13 cellular contexts compared by ENCODE assay signal in genomic region chr3:13073976-13074375, GRCh38. TPM values are rescaled to one million over a fixed set of nuclear protein-coding genes. Genes with fewer than 3 reads are reported as not detected.
A peak's percentile ranks its signal among the peaks of the same experiment; 100 is the strongest.
DNase-seq lines count a peak whose midpoint lies in the region; ATAC-seq and TF ChIP-seq lines count a peak whose summit lies in the region.
"Had no signal": no experiment of that assay in that cellular context is flagged by ENCODE, and none has a peak within 500 bp of the region (broad histone marks: within the 10 kb centered on the region; RNA-seq: fewer than 3 reads in every experiment).

No MANE protein-coding gene starts in this region.

- H3K4me3 ChIP-seq in NB4 (ENCODE audit: low read depth, low read length): no peak overlapping the region
- H3K4me3 ChIP-seq in colonic mucosa: peak overlapping the region; percentile 5
- no peak overlapping the region for H3K4me3 ChIP-seq in gastrocnemius medialis
- H3K4me3 ChIP-seq: GM23248, prostate gland had no signal

- peaks cover 25% of the 10 kb centered on the region for H3K27me3 Mint-ChIP-seq in activated CD8-positive, alpha-beta memory T cell treated with anti-CD3 and anti-CD28 coated beads, Interleukin-2, amount 10 ng/mL, durations not matched to agents 7 days and 5 days

- no peaks in the 10 kb centered on the region for H3K9me3 ChIP-seq in colonic mucosa
- H3K9me3 ChIP-seq in gastrocnemius medialis: no peaks in the 10 kb centered on the region
- H3K9me3 ChIP-seq: esophagus squamous epithelium, prostate gland had no signal

- TF ChIP-seq CTCF in NB4 (IDR thresholded peaks at IDR 0.05; ENCODE audit: low read depth, low read length) (no peak), colonic mucosa (IDR thresholded peaks at IDR 0.05) (no peak), gastrocnemius medialis (IDR thresholded peaks at IDR 0.05 in 4 of 5, conservative IDR thresholded peaks at IDR 0.05 in 1 of 5) (no peak)

- no peaks in the 10 kb centered on the region for H3K9me3 Mint-ChIP-seq in activated CD8-positive, alpha-beta memory T cell treated with anti-CD3 and anti-CD28 coated beads, Interleukin-2, amount 10 ng/mL, durations not matched to agents 7 days and 5 days (ENCODE audit: low read depth)

- no peak overlapping the region for H3K27ac ChIP-seq in colonic mucosa
- no peak overlapping the region for H3K27ac ChIP-seq in gastrocnemius medialis
- H3K27ac ChIP-seq: esophagus squamous epithelium, GM23248, prostate gland had no signal

- CTCF ChIA-PET in activated CD8-positive, alpha-beta memory T cell treated with anti-CD3 and anti-CD28 coated beads, Interleukin-2, amount 10 ng/mL, durations not matched to agents 7 days and 5 days (lab: Charles Lee): interaction anchor here (0.7 to 1.3 kb wide), 4 partner anchors 8 to 233 kb away, joined by 3 read pairs; partner anchors contain the start of gene RPL32

- no peak for DNase-seq in activated CD8-positive, alpha-beta memory T cell treated with anti-CD3 and anti-CD28 coated beads, Interleukin-2, amount 10 ng/mL, durations not matched to agents 7 days and 5 days
- DNase-seq in activated CD8-positive, alpha-beta memory T cell treated with anti-CD3 and anti-CD28 coated beads, Interleukin-2, amount 50 U/mL, for 48 hours: no peak
- peak; percentile 57 for DNase-seq in NB4 (ENCODE audit: low read depth)
- DNase-seq in colonic mucosa: no peak
- DNase-seq in retina: peak; percentile 57
- no peak for DNase-seq in gastrocnemius medialis
- no peak for DNase-seq in NCI-H1105 (lab: John Stamatoyannopoulos, UW)
- no peak for DNase-seq in middle frontal gyrus (ENCODE audit: extremely low spot score, low spot score)
- DNase-seq: esophagus squamous epithelium, NCI-H1694, SHP77 treated with DMSO at 0.1 percent for 48 hours had no signal

- no peaks in the 10 kb centered on the region for H3K36me3 Mint-ChIP-seq in activated CD8-positive, alpha-beta memory T cell treated with anti-CD3 and anti-CD28 coated beads, Interleukin-2, amount 10 ng/mL, durations not matched to agents 7 days and 5 days

- H3K27me3 ChIP-seq in colonic mucosa (peaks cover 19% of the 10 kb centered on the region), gastrocnemius medialis (peaks cover 14 to 21% (median 16%) of the 10 kb centered on the region in 3 donors)

- H3K36me3 ChIP-seq in colonic mucosa (no peaks in the 10 kb centered on the region), gastrocnemius medialis (no peaks in the 10 kb centered on the region)
- H3K36me3 ChIP-seq: esophagus squamous epithelium, prostate gland had no signal

- no peak for ATAC-seq in activated CD8-positive, alpha-beta memory T cell treated with anti-CD3 and anti-CD28 coated beads, Interleukin-2, amount 10 ng/mL, durations not matched to agents 7 days and 5 days
- ATAC-seq in gastrocnemius medialis: no peak

- no peak overlapping the region for H3K27ac Mint-ChIP-seq in activated CD8-positive, alpha-beta memory T cell treated with anti-CD3 and anti-CD28 coated beads, Interleukin-2, amount 10 ng/mL, durations not matched to agents 7 days and 5 days

- intact Hi-C loops in colonic mucosa (cut with DNase I) (no loop called here), gastrocnemius medialis (cut with DNase I; ENCODE audit: low total_unique reads) (no loop called here)

- H3K4me3 Mint-ChIP-seq in activated CD8-positive, alpha-beta memory T cell treated with anti-CD3 and anti-CD28 coated beads, Interleukin-2, amount 10 ng/mL, durations not matched to agents 7 days and 5 days: peak overlapping the region; percentile 85

- in situ Hi-C loops in gastrocnemius medialis (cut with MboI; ENCODE audit: low sequenced_read_pairs in 4 of 4): no loop called here

- H3K9ac ChIP-seq in colonic mucosa (ENCODE audit: low read depth in 2 of 2, low read length in 2 of 2): no peak overlapping the region
- H3K9ac ChIP-seq: GM23248 had no signal

- no peak for TF ChIP-seq POLR2A in NB4 (IDR thresholded peaks at IDR 0.05; ENCODE audit: extremely low read depth, insufficient read length)
- no peak for TF ChIP-seq POLR2A in gastrocnemius medialis (IDR thresholded peaks at IDR 0.05)

- H3K4me1 ChIP-seq in colonic mucosa (no peaks in the 10 kb centered on the region), gastrocnemius medialis (peaks cover 12 to 15% of the 10 kb centered on the region in 2 donors)
- H3K4me1 ChIP-seq: prostate gland had no signal

- peaks cover 53% of the 10 kb centered on the region for H3K4me1 Mint-ChIP-seq in activated CD8-positive, alpha-beta memory T cell treated with anti-CD3 and anti-CD28 coated beads, Interleukin-2, amount 10 ng/mL, durations not matched to agents 7 days and 5 days

RNA-seq across cellular contexts. Expression of gene IQSEC1, which starts 0.7 kb away (rescaled TPM):
- 10 to 100 TPM; 37.6 to 71.4 TPM for total RNA-seq in activated CD8-positive, alpha-beta memory T cell treated with anti-CD3 and anti-CD28 coated beads, Interleukin-2, amount 10 ng/mL, durations not matched to agents 7 days and 5 days
- total RNA-seq in colonic mucosa: 10 to 100 TPM; 14.8 to 19.2 TPM
- total RNA-seq in gastrocnemius medialis: 10 to 100 TPM; 15.2 to 31.3 (median 28.0) TPM

Comparison
In these comparisons a context has a peak if more than half of its experiments do, and no peak if none do; other contexts are left out.
1. DNase-seq: peak in NB4 (single experiment) and retina (single experiment); none in activated CD8-positive, alpha-beta memory T cell treated with anti-CD3 and anti-CD28 coated beads, Interleukin-2, amount 10 ng/mL, durations not matched to agents 7 days and 5 days (single experiment), activated CD8-positive, alpha-beta memory T cell treated with anti-CD3 and anti-CD28 coated beads, Interleukin-2, amount 50 U/mL, for 48 hours (single experiment), colonic mucosa (single experiment), gastrocnemius medialis (0 of 2), NCI-H1105 (single experiment) and middle frontal gyrus (single experiment).